In genomic region chr4:76035799-76036389, GRCh38 we compare ENCODE assay signal across 1 cellular context.
TF ChIP-seq lines count a peak whose summit lies in the region.

Gene CXCL11, minus strand, starts transcription at chr4:76036070. Its CDS starts 83 bp downstream, at chr4:76035987.

TF ChIP-seq in HepG2, 621 proteins besides CTCF, POLR2A, EP300 and RAD21 (continued from another document):
- TF ChIP-seq GMEB1 (CRISPR knock-in tag; IDR thresholded peaks at IDR 0.05; ENCODE audit: borderline replicate concordance) (no peak), BRF2 (CRISPR knock-in tag; IDR thresholded peaks at IDR 0.05) (no peak), ZNF660 (CRISPR knock-in tag; IDR thresholded peaks at IDR 0.05; ENCODE audit: borderline replicate concordance, low read depth) (no peak), SRSF1 (optimal IDR thresholded peaks at IDR 0.05; ENCODE audit: low read depth, low read length) (no peak), AHDC1 (CRISPR knock-in tag; IDR thresholded peaks at IDR 0.05; ENCODE audit: borderline replicate concordance) (no peak), SMAD3 (CRISPR knock-in tag; IDR thresholded peaks at IDR 0.05) (no peak), PAF1 (CRISPR knock-in tag; IDR thresholded peaks at IDR 0.05) (no peak), ZNF883 (CRISPR knock-in tag; IDR thresholded peaks at IDR 0.05; ENCODE audit: not compliant biosample characterization) (no peak), E2F1 (CRISPR knock-in tag; IDR thresholded peaks at IDR 0.05) (no peak), ZFP36 (IDR thresholded peaks at IDR 0.05; ENCODE audit: borderline replicate concordance, low read depth, low read length, partially characterized antibody) (no peak), SALL2 (CRISPR knock-in tag; IDR thresholded peaks at IDR 0.05) (no peak), REPIN1 (CRISPR knock-in tag; IDR thresholded peaks at IDR 0.05; ENCODE audit: borderline replicate concordance, low read depth) (no peak), LBX2 (CRISPR knock-in tag; IDR thresholded peaks at IDR 0.05; ENCODE audit: borderline replicate concordance) (no peak), HOXA3 (CRISPR knock-in tag; IDR thresholded peaks at IDR 0.05) (no peak), MZF1 (CRISPR knock-in tag; IDR thresholded peaks at IDR 0.05; ENCODE audit: borderline replicate concordance) (no peak), ZBTB21 (CRISPR knock-in tag; IDR thresholded peaks at IDR 0.05) (no peak), ZNF850 (CRISPR knock-in tag; conservative IDR thresholded peaks at IDR 0.05) (no peak), JARID2 (CRISPR knock-in tag; IDR thresholded peaks at IDR 0.05; ENCODE audit: insufficient replicate concordance) (no peak)
